Comparison of ENCODE assay signal across 8 cellular contexts in genomic region chr18:37254256-37254880, GRCh38.
DNase-seq lines count a peak whose midpoint lies in the region; ATAC-seq, FAIRE-seq and TF ChIP-seq lines count a peak whose summit lies in the region.

No MANE protein-coding gene starts in this region.

- no peak for TF ChIP-seq CTCF in bronchial epithelial cell (IDR thresholded peaks at IDR 0.05; ENCODE audit: insufficient read depth, low read length, severe bottlenecking)
- no peak for TF ChIP-seq CTCF in mucosa of descending colon (IDR thresholded peaks at IDR 0.05)
- TF ChIP-seq CTCF in vagina (IDR thresholded peaks at IDR 0.05), result no peak
- TF ChIP-seq CTCF in brain microvascular endothelial cell (IDR thresholded peaks at IDR 0.05; ENCODE audit: low read depth, low read length, missing control alignments), result no peak

- H3K27ac ChIP-seq in vagina, result no peak overlapping the region
- H3K27ac ChIP-seq in brain microvascular endothelial cell, result no peak overlapping the region

- H3K36me3 ChIP-seq in bronchial epithelial cell (ENCODE audit: control insufficient read depth, insufficient read depth, low read length) (no peaks in the 10 kb centered on the region), mucosa of descending colon (ENCODE audit: low read depth) (no peaks in the 10 kb centered on the region), vagina (no peaks in the 10 kb centered on the region), brain microvascular endothelial cell (replicated peaks) (no peaks in the 10 kb centered on the region)

- H3K27me3 ChIP-seq in bronchial epithelial cell (ENCODE audit: control insufficient read depth, insufficient read depth, low read length), result peaks cover 9% of the 10 kb centered on the region
- H3K27me3 ChIP-seq in vagina, result no peaks in the 10 kb centered on the region
- H3K27me3 ChIP-seq in brain microvascular endothelial cell (replicated peaks), result peaks cover 20% of the 10 kb centered on the region

- FAIRE-seq in bronchial epithelial cell (lab: Jason Lieb, UNC), result no peak

- in situ Hi-C loops in brain microvascular endothelial cell (cut with HindIII; ENCODE audit: low pct_ligation_motif_present, low sequenced_read_pairs), result no loop called here

- intact Hi-C loops in Right ventricle myocardium inferior (cut with DNase I) (no loop called here), cardiac septum (cut with DNase I) (no loop called here), mucosa of descending colon (cut with DNase I, micrococcal nuclease) (no loop called here), vagina (cut with DNase I) (no loop called here)

- H3K4me3 ChIP-seq in bronchial epithelial cell (ENCODE audit: low read depth, low read length) (peak overlapping the region; percentile 39), mucosa of descending colon (no peak overlapping the region), vagina (peak overlapping the region; percentile 33 to 41), brain microvascular endothelial cell (ENCODE audit: low read depth, low read length) (no peak overlapping the region)

- no peak for TF ChIP-seq POLR2A in vagina (IDR thresholded peaks at IDR 0.05)

- ATAC-seq in Right ventricle myocardium inferior, result peak; percentile 26
- peak; percentile 26 for ATAC-seq in mucosa of descending colon
- ATAC-seq in HG03521 (IDR thresholded peaks at IDR 0.05; ENCODE audit: unreplicated experiment), result no peak
- ATAC-seq in GM21526 (IDR thresholded peaks at IDR 0.05; ENCODE audit: low FRiP score, unreplicated experiment), result no peak

- H3K9me3 ChIP-seq in mucosa of descending colon (no peaks in the 10 kb centered on the region), vagina (no peaks in the 10 kb centered on the region)

- H3K4me1 ChIP-seq in mucosa of descending colon (ENCODE audit: low read depth), result peaks cover 7% of the 10 kb centered on the region
- peaks cover 8% of the 10 kb centered on the region for H3K4me1 ChIP-seq in vagina

- no peak for DNase-seq in Right ventricle myocardium inferior (ENCODE audit: missing footprints)
- no peak for DNase-seq in cardiac septum (ENCODE audit: low spot score)
- DNase-seq in bronchial epithelial cell (ENCODE audit: low read depth), result no peak
- no peak for DNase-seq in mucosa of descending colon
- DNase-seq in vagina (ENCODE audit: extremely low spot score in 2 of 2), result no peak
- no peak for DNase-seq in brain microvascular endothelial cell

Comparison
In these comparisons a context has a peak if more than half of its experiments do, and no peak if none do; other contexts are left out.
1. ATAC-seq: peak in Right ventricle myocardium inferior (single experiment) and mucosa of descending colon (single experiment); none in HG03521 (single experiment) and GM21526 (single experiment).
2. H3K4me3 ChIP-seq: peak in bronchial epithelial cell (single experiment) and vagina (2 of 2); none in mucosa of descending colon (single experiment) and brain microvascular endothelial cell (single experiment).